ENCODE assay signal across 11 cellular contexts in genomic region chr13:59337070-59337469, GRCh38.
A peak's percentile ranks its signal among the peaks of the same experiment; 100 is the strongest.
DNase-seq lines count a peak whose midpoint lies in the region; ATAC-seq and TF ChIP-seq lines count a peak whose summit lies in the region.
"Had no signal": no experiment of that assay in that cellular context is flagged by ENCODE, and none has a peak within 500 bp of the region (broad histone marks: within the 10 kb centered on the region; RNA-seq: fewer than 3 reads in every experiment).

No MANE protein-coding gene starts in this region.

- peak; percentile 70 for DNase-seq in KBM-7
- DNase-seq in heart right ventricle: peak in 1 of 2 donors; percentile 28
- no peak for DNase-seq in NCI-H146 (lab: John Stamatoyannopoulos, UW)
- no peak for DNase-seq in activated CD4-positive, alpha-beta T cell treated with anti-CD3 and anti-CD28 coated beads, Interleukin-2, amount 50 U/mL, for 1 hour
- DNase-seq: naive B cell; stimulated activated naive CD4-positive, alpha-beta T cell had no signal

- no peak overlapping the region for H3K9ac ChIP-seq in parathyroid adenoma

- H2AFZ ChIP-seq in parathyroid adenoma: no peak overlapping the region

- 13 to 26% methylated on average over 4 of the region's 4 CpGs for WGBS in heart right ventricle, 2 donors

- peak in 7 of 8 donors; percentile 72 to 94 (median 87) for ATAC-seq in heart right ventricle
- ATAC-seq in HG03159 (IDR thresholded peaks at IDR 0.05; ENCODE audit: unreplicated experiment): no peak
- ATAC-seq: left lobe of liver had no signal

- no peak overlapping the region for H3K4me2 ChIP-seq in parathyroid adenoma (ENCODE audit: low read length)

- H3K27me3 ChIP-seq in heart right ventricle (no peaks in the 10 kb centered on the region), parathyroid adenoma (ENCODE audit: control insufficient read depth, insufficient read depth, low read length) (no peaks in the 10 kb centered on the region)
- H3K27me3 ChIP-seq: tibial nerve had no signal

- H3K79me2 ChIP-seq in parathyroid adenoma: no peaks in the 10 kb centered on the region

- no peaks in the 10 kb centered on the region for H3K36me3 ChIP-seq in heart right ventricle
- no peaks in the 10 kb centered on the region for H3K36me3 ChIP-seq in parathyroid adenoma (ENCODE audit: control insufficient read depth, insufficient read depth, low read length)
- H3K36me3 ChIP-seq: tibial nerve had no signal

- H3K4me1 ChIP-seq in heart right ventricle (peaks cover under 1 to 44% (median 22%) of the 10 kb centered on the region in 9 donors), parathyroid adenoma (no peaks in the 10 kb centered on the region)
- H3K4me1 ChIP-seq: tibial nerve had no signal

- TF ChIP-seq CTCF in heart right ventricle (IDR thresholded peaks at IDR 0.05) (no peak), parathyroid adenoma (IDR thresholded peaks at IDR 0.05) (no peak)

- H3K27ac ChIP-seq in heart right ventricle (peak overlapping the region in 6 of 10 donors; percentile 8 to 78 (median 66)), parathyroid adenoma (peak overlapping the region; percentile 7)
- H3K27ac ChIP-seq: tibial nerve had no signal

- intact Hi-C loops in heart right ventricle (cut with DNase I): loop anchor here in 1 of 10 donors (10.0 kb wide), 1 partner anchor 138 kb away; no protein-coding TSS in a partner anchor

- H3K9me3 ChIP-seq in heart right ventricle: no peaks in the 10 kb centered on the region
- no peaks in the 10 kb centered on the region for H3K9me3 ChIP-seq in parathyroid adenoma (ENCODE audit: control insufficient read depth, low read length)
- H3K9me3 ChIP-seq: tibial nerve had no signal

- in situ Hi-C loops in KBM-7 (cut with MboI; ENCODE audit: low pct_unique_long_range_greater_than_20kb, low sequenced_read_pairs): no loop called here

- H3K4me3 ChIP-seq in heart right ventricle: no peak overlapping the region
- H3K4me3 ChIP-seq in parathyroid adenoma (ENCODE audit: low read depth, low read length): no peak overlapping the region
- H3K4me3 ChIP-seq: tibial nerve had no signal

TF ChIP-seq in PFSK-1, 5 proteins besides CTCF, POLR2A, EP300 and RAD21:
- TF ChIP-seq TAF1 (IDR thresholded peaks at IDR 0.05; ENCODE audit: borderline replicate concordance, insufficient read depth, low read length): no peak
- TF ChIP-seq SIN3A (IDR thresholded peaks at IDR 0.05; ENCODE audit: borderline replicate concordance, insufficient read depth, low read length): 0 out of 2 replicates have a peak, but pooled peaks have one; percentile 22
- no peak for TF ChIP-seq POLR2AphosphoS5 (IDR thresholded peaks at IDR 0.05; ENCODE audit: low read depth, low read length)
- TF ChIP-seq FOXP2 (optimal IDR thresholded peaks at IDR 0.05; ENCODE audit: borderline replicate concordance, extremely low read depth, extremely low read length, insufficient read depth): no peak
- 0 out of 4 replicates have a peak, but pooled peaks of 1 of the 2 experiments have one; percentile 24 for TF ChIP-seq REST (IDR thresholded peaks at IDR 0.05; ENCODE audit: insufficient read depth in 1 of 2, low read depth in 2 of 2, low read length in 2 of 2)
